18 cellular contexts compared by ENCODE assay signal in the genomic region with DNA sequence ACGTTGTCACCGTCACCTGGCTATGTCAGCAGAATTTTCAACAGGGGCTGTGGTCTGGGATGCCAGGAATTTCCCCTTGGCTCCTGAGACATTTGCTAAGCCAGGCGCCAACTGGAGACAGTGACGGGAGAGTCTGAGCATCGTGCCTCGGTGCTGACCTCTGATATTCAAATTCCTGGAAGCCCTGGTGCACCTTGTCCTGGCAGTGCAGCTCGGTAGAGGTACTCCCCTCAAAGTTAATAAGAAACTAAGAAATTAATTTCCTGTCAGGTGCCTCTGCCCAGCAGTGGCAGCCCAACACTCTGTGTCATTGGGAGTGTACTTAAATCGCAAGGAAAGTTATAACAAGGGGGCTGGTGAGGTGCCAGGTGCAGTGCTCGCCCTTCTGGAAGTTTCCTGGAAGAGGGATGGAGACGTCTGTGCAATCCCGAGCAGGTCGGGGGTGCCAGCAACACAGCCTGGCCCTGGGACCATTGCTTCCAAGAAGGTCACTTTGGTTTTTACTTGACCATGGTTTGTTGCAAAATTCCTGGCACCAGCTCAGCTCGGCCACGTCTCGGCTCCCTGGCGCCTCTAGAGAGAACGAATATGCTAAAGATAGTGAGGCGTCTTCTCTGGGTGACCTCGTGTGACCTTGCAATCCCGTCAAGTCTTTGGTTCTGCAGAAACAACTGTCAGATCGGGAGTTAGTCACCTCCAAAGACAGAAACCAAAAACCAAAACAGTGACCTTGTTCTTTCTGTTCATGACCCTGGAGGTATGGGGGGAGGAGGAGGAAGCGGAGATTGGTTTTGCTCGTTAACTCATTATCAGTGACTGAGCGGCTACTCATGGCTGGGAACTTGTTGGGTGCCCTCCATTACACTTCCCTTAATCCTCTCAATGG.
DNase-seq lines count a peak whose midpoint lies in the region; ATAC-seq, FAIRE-seq and TF ChIP-seq lines count a peak whose summit lies in the region.
"Had no signal": no experiment of that assay in that cellular context is flagged by ENCODE, and none has a peak within 500 bp of the region (broad histone marks: within the 10 kb centered on the region; RNA-seq: fewer than 3 reads in every experiment).

No MANE protein-coding gene starts in this region.

- CTCF ChIA-PET in activated naive CD4-positive, alpha-beta T cell treated with anti-CD3 and anti-CD28 coated beads, Interleukin-2, amount 10 ng/mL, durations not matched to agents 7 days and 5 days (lab: Charles Lee), result no interaction called here

- FAIRE-seq in kidney (lab: Jason Lieb, UNC), result no peak
- FAIRE-seq: A204.1 had no signal

- H3K4me1 ChIP-seq in kidney (ENCODE audit: control insufficient read depth in 1 of 2, insufficient read depth in 1 of 2, low read depth in 1 of 2, low read length in 2 of 2) (peaks cover 4 to 14% of the 10 kb centered on the region in 2 donors), gastrocnemius medialis (peaks cover 13% of the 10 kb centered on the region in 2 donors)
- H3K4me1 ChIP-seq: neural progenitor cell had no signal

- TF ChIP-seq CTCF in kidney (IDR thresholded peaks at IDR 0.05; ENCODE audit: borderline replicate concordance, extremely low read depth, insufficient read depth) (no peak), gastrocnemius medialis (IDR thresholded peaks at IDR 0.05 in 4 of 5, conservative IDR thresholded peaks at IDR 0.05 in 1 of 5) (no peak)

- no peak for TF ChIP-seq POLR2A in gastrocnemius medialis (IDR thresholded peaks at IDR 0.05)

- peak; percentile 17 for DNase-seq in activated naive CD4-positive, alpha-beta T cell treated with anti-CD3 and anti-CD28 coated beads, Interleukin-2, amount 10 ng/mL, durations not matched to agents 7 days and 5 days
- no peak for DNase-seq in activated naive CD4-positive, alpha-beta T cell treated with anti-CD3 and anti-CD28 coated beads, Interleukin-2, amount 50 U/mL, for 72 hours (ENCODE audit: low spot score in 2 of 2)
- DNase-seq in SK-N-DZ (ENCODE audit: low spot score) (peak; percentile 52), kidney (peak; percentile 91), gastrocnemius medialis (peak in 1 of 2 donors; percentile 70)
- no peak for DNase-seq in activated CD4-positive, alpha-beta T cell treated with anti-CD3 and anti-CD28 coated beads for 1 hour
- DNase-seq in T-helper 2 cell treated with Interferon-gamma antibody and Interleukin-4, amounts not matched to agents 5 μg/mL and 100 μg/mL, for 36 hours (ENCODE audit: low spot score), result no peak
- DNase-seq: activated CD8-positive, alpha-beta T cell treated with anti-CD3 and anti-CD28 coated beads for 36 hours; amniotic stem cell; HFFc6; NCI-H1105; T1000; upper lobe of left lung had no signal

- H3K27me3 ChIP-seq in gastrocnemius medialis, result no peaks in the 10 kb centered on the region
- H3K27me3 ChIP-seq: neural progenitor cell, upper lobe of left lung had no signal

- no peak overlapping the region for H3K4me3 Mint-ChIP-seq in activated naive CD4-positive, alpha-beta T cell treated with anti-CD3 and anti-CD28 coated beads, Interleukin-2, amount 10 ng/mL, durations not matched to agents 7 days and 5 days
- H3K4me3 Mint-ChIP-seq in T-helper 2 cell treated with Interferon-gamma antibody and Interleukin-4, amounts not matched to agents 5 μg/mL and 100 μg/mL, for 36 hours, result no peak overlapping the region
- H3K4me3 Mint-ChIP-seq: activated CD8-positive, alpha-beta T cell treated with anti-CD3 and anti-CD28 coated beads for 36 hours; HFFc6; IgD-negative memory B cell; neural progenitor cell; stimulated activated effector memory CD8-positive, alpha-beta T cell treated with anti-CD3 and anti-CD28 coated beads, Interleukin-12 subunit alpha, Interleukin-12 subunit beta, amount 100 ng/mL, for 72 hours had no signal

- H3K9ac ChIP-seq in kidney (ENCODE audit: low read length in 2 of 2), result no peak overlapping the region
- H3K9ac ChIP-seq: neural progenitor cell had no signal

- H3K27me3 Mint-ChIP-seq in activated naive CD4-positive, alpha-beta T cell treated with anti-CD3 and anti-CD28 coated beads, Interleukin-2, amount 10 ng/mL, durations not matched to agents 7 days and 5 days, result no peaks in the 10 kb centered on the region
- H3K27me3 Mint-ChIP-seq in T-helper 2 cell treated with Interferon-gamma antibody and Interleukin-4, amounts not matched to agents 5 μg/mL and 100 μg/mL, for 36 hours (ENCODE audit: low read depth), result peaks cover 3% of the 10 kb centered on the region

- no peaks in the 10 kb centered on the region for H3K36me3 Mint-ChIP-seq in activated naive CD4-positive, alpha-beta T cell treated with anti-CD3 and anti-CD28 coated beads, Interleukin-2, amount 10 ng/mL, durations not matched to agents 7 days and 5 days
- H3K36me3 Mint-ChIP-seq in activated naive CD4-positive, alpha-beta T cell treated with anti-CD3 and anti-CD28 coated beads, Interleukin-2, amount 50 U/mL, for 72 hours, result no peaks in the 10 kb centered on the region
- no peaks in the 10 kb centered on the region for H3K36me3 Mint-ChIP-seq in T-helper 2 cell treated with Interferon-gamma antibody and Interleukin-4, amounts not matched to agents 5 μg/mL and 100 μg/mL, for 36 hours (ENCODE audit: low read depth)
- H3K36me3 Mint-ChIP-seq: neural progenitor cell; stimulated activated effector memory CD8-positive, alpha-beta T cell treated with anti-CD3 and anti-CD28 coated beads, Interleukin-12 subunit alpha, Interleukin-12 subunit beta, amount 100 ng/mL, for 72 hours had no signal

- ATAC-seq in activated naive CD4-positive, alpha-beta T cell treated with anti-CD3 and anti-CD28 coated beads, Interleukin-2, amount 50 U/mL, for 72 hours, result no peak
- ATAC-seq in gastrocnemius medialis (peak; percentile 35 to 73), GM18870 (IDR thresholded peaks at IDR 0.05; ENCODE audit: unreplicated experiment) (no peak)
- ATAC-seq: activated CD8-positive, alpha-beta T cell treated with anti-CD3 and anti-CD28 coated beads for 36 hours; stimulated activated effector memory CD8-positive, alpha-beta T cell treated with anti-CD3 and anti-CD28 coated beads, Interleukin-12 subunit alpha, Interleukin-12 subunit beta, amount 100 ng/mL, for 72 hours had no signal

- H3K36me3 ChIP-seq in kidney (ENCODE audit: control insufficient read depth in 1 of 2, insufficient read depth in 2 of 2, low read length in 2 of 2), result no peaks in the 10 kb centered on the region
- H3K36me3 ChIP-seq in gastrocnemius medialis, result no peaks in the 10 kb centered on the region
- H3K36me3 ChIP-seq: neural progenitor cell, upper lobe of left lung had no signal

- H3K27ac Mint-ChIP-seq in activated naive CD4-positive, alpha-beta T cell treated with anti-CD3 and anti-CD28 coated beads, Interleukin-2, amount 10 ng/mL, durations not matched to agents 7 days and 5 days, result no peak overlapping the region
- no peak overlapping the region for H3K27ac Mint-ChIP-seq in activated naive CD4-positive, alpha-beta T cell treated with anti-CD3 and anti-CD28 coated beads, Interleukin-2, amount 50 U/mL, for 72 hours
- H3K27ac Mint-ChIP-seq in T-helper 2 cell treated with Interferon-gamma antibody and Interleukin-4, amounts not matched to agents 5 μg/mL and 100 μg/mL, for 36 hours, result no peak overlapping the region
- H3K27ac Mint-ChIP-seq: activated CD8-positive, alpha-beta T cell treated with anti-CD3 and anti-CD28 coated beads for 36 hours; HFFc6; IgD-negative memory B cell; stimulated activated effector memory CD8-positive, alpha-beta T cell treated with anti-CD3 and anti-CD28 coated beads, Interleukin-12 subunit alpha, Interleukin-12 subunit beta, amount 100 ng/mL, for 72 hours had no signal

- H3K9me3 Mint-ChIP-seq in activated naive CD4-positive, alpha-beta T cell treated with anti-CD3 and anti-CD28 coated beads, Interleukin-2, amount 10 ng/mL, durations not matched to agents 7 days and 5 days, result no peaks in the 10 kb centered on the region
- H3K9me3 Mint-ChIP-seq in activated naive CD4-positive, alpha-beta T cell treated with anti-CD3 and anti-CD28 coated beads, Interleukin-2, amount 50 U/mL, for 72 hours, result no peaks in the 10 kb centered on the region
- no peaks in the 10 kb centered on the region for H3K9me3 Mint-ChIP-seq in T-helper 2 cell treated with Interferon-gamma antibody and Interleukin-4, amounts not matched to agents 5 μg/mL and 100 μg/mL, for 36 hours
- H3K9me3 Mint-ChIP-seq: activated CD8-positive, alpha-beta T cell treated with anti-CD3 and anti-CD28 coated beads for 36 hours; HFFc6; neural progenitor cell; stimulated activated effector memory CD8-positive, alpha-beta T cell treated with anti-CD3 and anti-CD28 coated beads, Interleukin-12 subunit alpha, Interleukin-12 subunit beta, amount 100 ng/mL, for 72 hours had no signal

- intact Hi-C loops in kidney (cut with DNase I), result no loop called here
- intact Hi-C loops in gastrocnemius medialis (cut with DNase I; ENCODE audit: low total_unique reads), result no loop called here

- H3K27ac ChIP-seq in kidney (ENCODE audit: low read depth in 2 of 2, low read length in 2 of 2) (peak overlapping the region; percentile 36 to 87), gastrocnemius medialis (no peak overlapping the region)
- H3K27ac ChIP-seq: neural progenitor cell, upper lobe of left lung had no signal

- in situ Hi-C loops in gastrocnemius medialis (cut with MboI; ENCODE audit: low sequenced_read_pairs in 4 of 4), result no loop called here

- H3K9me3 ChIP-seq in kidney (ENCODE audit: control insufficient read depth in 1 of 2, low read length in 2 of 2) (no peaks in the 10 kb centered on the region), gastrocnemius medialis (no peaks in the 10 kb centered on the region)
- H3K9me3 ChIP-seq: upper lobe of left lung had no signal

- H3K4me3 ChIP-seq in kidney (ENCODE audit: low read length in 2 of 2) (peak overlapping the region in 1 of 2 donors; percentile 28), gastrocnemius medialis (no peak overlapping the region)
- H3K4me3 ChIP-seq: neural progenitor cell, upper lobe of left lung had no signal

- no peaks in the 10 kb centered on the region for H3K4me1 Mint-ChIP-seq in activated naive CD4-positive, alpha-beta T cell treated with anti-CD3 and anti-CD28 coated beads, Interleukin-2, amount 10 ng/mL, durations not matched to agents 7 days and 5 days
- H3K4me1 Mint-ChIP-seq in T-helper 2 cell treated with Interferon-gamma antibody and Interleukin-4, amounts not matched to agents 5 μg/mL and 100 μg/mL, for 36 hours (ENCODE audit: low read depth), result no peaks in the 10 kb centered on the region
- H3K4me1 Mint-ChIP-seq: IgD-negative memory B cell, neural progenitor cell had no signal

Comparison
In these comparisons a context has a peak if more than half of its experiments do, and no peak if none do; other contexts are left out.
1. DNase-seq: peak in activated naive CD4-positive, alpha-beta T cell treated with anti-CD3 and anti-CD28 coated beads, Interleukin-2, amount 10 ng/mL, durations not matched to agents 7 days and 5 days (single experiment), SK-N-DZ (single experiment) and kidney (single experiment); none in activated naive CD4-positive, alpha-beta T cell treated with anti-CD3 and anti-CD28 coated beads, Interleukin-2, amount 50 U/mL, for 72 hours (0 of 2), activated CD4-positive, alpha-beta T cell treated with anti-CD3 and anti-CD28 coated beads for 1 hour (single experiment) and T-helper 2 cell treated with Interferon-gamma antibody and Interleukin-4, amounts not matched to agents 5 μg/mL and 100 μg/mL, for 36 hours (single experiment).
2. ATAC-seq: peak in gastrocnemius medialis (2 of 2); none in activated naive CD4-positive, alpha-beta T cell treated with anti-CD3 and anti-CD28 coated beads, Interleukin-2, amount 50 U/mL, for 72 hours (0 of 2) and GM18870 (single experiment).
3. H3K27ac ChIP-seq: peak in kidney (2 of 2); none in gastrocnemius medialis (0 of 4).